ENCODE assay signal across 19 cellular contexts in the genomic region with DNA sequence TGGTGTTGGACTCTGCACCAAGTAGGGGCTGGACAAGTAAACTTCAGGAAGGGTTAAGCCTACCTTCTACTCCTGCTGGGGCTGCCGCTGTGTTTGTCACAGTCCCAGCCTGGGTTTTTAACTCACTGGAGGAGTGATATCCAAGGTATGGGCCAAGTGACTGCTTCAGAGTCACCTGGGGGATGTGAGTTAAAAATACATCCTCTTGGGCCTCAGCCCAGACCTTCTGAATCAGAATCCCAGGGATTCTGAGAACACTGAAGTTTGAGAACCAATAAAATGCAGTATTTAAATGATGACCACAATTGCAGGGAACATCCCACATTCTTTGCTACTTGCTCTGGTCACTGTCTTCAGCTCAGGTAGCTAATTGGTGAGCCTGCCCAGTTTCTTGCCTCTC.
DNase-seq lines count a peak whose midpoint lies in the region; TF ChIP-seq lines count a peak whose summit lies in the region.
"Had no signal": no experiment of that assay in that cellular context is flagged by ENCODE, and none has a peak within 500 bp of the region (broad histone marks: within the 10 kb centered on the region; RNA-seq: fewer than 3 reads in every experiment).

No MANE protein-coding gene starts in this region.

- H3K4me1 ChIP-seq in ACC112 (ENCODE audit: control insufficient read depth, insufficient read depth, low read length, unreplicated experiment) (peaks cover 54% of the 10 kb centered on the region), SK-N-SH (ENCODE audit: control insufficient read depth in 1 of 2, insufficient read depth in 2 of 2, low read depth in 1 of 2, low read length in 1 of 2) (peaks cover 3 to 49% of the 10 kb centered on the region in 2 experiments; a peak in 3 of 4 replicates)

- no peaks in the 10 kb centered on the region for H4K20me1 ChIP-seq in SK-N-SH (ENCODE audit: insufficient read depth)

- intact Hi-C loops in activated T-helper 1 cell treated with anti-CD3 and anti-CD28 coated beads, Interleukin-12 subunit alpha, Interleukin-12 subunit beta, Interleukin-2, Interleukin-4 antibody, amounts not matched to agents 30 ng/mL and 10 ng/mL and 1 ng/mL, durations not matched to agents 14 hours and 24 hours and 36 hours (cut with micrococcal nuclease): no loop called here

- POLR2A ChIA-PET in SK-N-SH (lab: Yijun Ruan, JAX): no interaction called here

- H3K4me1 Mint-ChIP-seq in activated T-helper 1 cell treated with anti-CD3 and anti-CD28 coated beads, Interleukin-12 subunit alpha, Interleukin-12 subunit beta, Interleukin-2, Interleukin-4 antibody, amounts not matched to agents 30 ng/mL and 10 ng/mL and 1 ng/mL, durations not matched to agents 14 hours and 24 hours and 36 hours (ENCODE audit: low read depth): no peaks in the 10 kb centered on the region

- H3F3A ChIP-seq in SK-N-SH (replicated peaks; ENCODE audit: insufficient read depth): peaks cover 35% of the 10 kb centered on the region

- H3K36me3 Mint-ChIP-seq in activated T-helper 1 cell treated with anti-CD3 and anti-CD28 coated beads, Interleukin-12 subunit alpha, Interleukin-12 subunit beta, Interleukin-2, Interleukin-4 antibody, amounts not matched to agents 30 ng/mL and 10 ng/mL and 1 ng/mL, durations not matched to agents 14 hours and 24 hours and 36 hours (ENCODE audit: low read depth): no peaks in the 10 kb centered on the region
- H3K36me3 Mint-ChIP-seq: neural progenitor cell had no signal

- peaks cover 4% of the 10 kb centered on the region for H3K27me3 Mint-ChIP-seq in activated T-helper 1 cell treated with anti-CD3 and anti-CD28 coated beads, Interleukin-12 subunit alpha, Interleukin-12 subunit beta, Interleukin-2, Interleukin-4 antibody, amounts not matched to agents 30 ng/mL and 10 ng/mL and 1 ng/mL, durations not matched to agents 14 hours and 24 hours and 36 hours (ENCODE audit: insufficient read depth)

- H3K27me3 ChIP-seq in ACC112 (ENCODE audit: insufficient read depth, low read length): no peaks in the 10 kb centered on the region
- no peaks in the 10 kb centered on the region for H3K27me3 ChIP-seq in SK-N-SH (ENCODE audit: insufficient read depth)
- H3K27me3 ChIP-seq: adrenal gland, neural progenitor cell, sigmoid colon had no signal

- H3K27ac Mint-ChIP-seq in activated T-helper 1 cell treated with anti-CD3 and anti-CD28 coated beads, Interleukin-12 subunit alpha, Interleukin-12 subunit beta, Interleukin-2, Interleukin-4 antibody, amounts not matched to agents 30 ng/mL and 10 ng/mL and 1 ng/mL, durations not matched to agents 14 hours and 24 hours and 36 hours: no peak overlapping the region
- H3K27ac Mint-ChIP-seq: activated T-cell treated with anti-CD3 and anti-CD28 coated beads, Interleukin-2, amount 50 U/mL, for 72 hours; stimulated activated naive CD8-positive, alpha-beta T cell treated with anti-CD3 and anti-CD28 coated beads, Interleukin-15, Interleukin-2, amounts not matched to agents 100 ng/mL and 50 ng/mL, for 24 hours; T-helper 2 cell treated with Interferon-gamma antibody and Interleukin-4, amounts not matched to agents 5 μg/mL and 100 μg/mL, for 36 hours had no signal

- no peak for TF ChIP-seq CTCF in SK-N-SH (IDR thresholded peaks at IDR 0.05)

- TF ChIP-seq RAD21 in SK-N-SH (IDR thresholded peaks at IDR 0.05; ENCODE audit: low read length): no peak

- no peak overlapping the region for H3K9ac ChIP-seq in SK-N-SH
- H3K9ac ChIP-seq: neural progenitor cell had no signal

- no CpG with 5 or more reads among the region's 1 CpG for WGBS in SK-N-SH (ENCODE audit: low lambda C conversion rate)

- DNase-seq in HCEC 1CT (peak; percentile 67), SK-N-SH (no peak), glomerular visceral epithelial cell (ENCODE audit: extremely low spot score) (peak; percentile 80), NCI-H1436 (lab: John Stamatoyannopoulos, UW) (no peak)
- no peak for DNase-seq in stimulated activated CD4-positive, alpha-beta T cell treated with anti-CD3 and anti-CD28 coated beads, Interleukin-12 subunit alpha, Interleukin-12 subunit beta, amount 100 ng/mL, for 4 hours
- DNase-seq in stimulated activated CD4-positive, alpha-beta T cell treated with anti-CD3 and anti-CD28 coated beads, Interleukin-2, amount 100 ng/mL, for 24 hours: no peak
- DNase-seq in activated T-helper 1 cell treated with anti-CD3 and anti-CD28 coated beads, Interleukin-12 subunit alpha, Interleukin-12 subunit beta, Interleukin-2, Interleukin-4 antibody, amounts not matched to agents 30 ng/mL and 10 ng/mL and 1 ng/mL, durations not matched to agents 14 hours and 24 hours and 36 hours (ENCODE audit: low spot score): no peak
- DNase-seq: activated CD4-positive, alpha-beta T cell treated with anti-CD3 and anti-CD28 coated beads, Interleukin-2, amount 50 U/mL, for 1 hour; activated T-cell treated with anti-CD3 and anti-CD28 coated beads, Interleukin-2, amount 50 U/mL, for 72 hours; adrenal gland; DMS 273 treated with DMSO at 0.1 percent for 48 hours; KG1; NCI-H1930; NCI-H82; sigmoid colon had no signal

- CTCF ChIA-PET in SK-N-SH (lab: Yijun Ruan, JAX): interaction anchor here (1.1 kb wide), 1 partner anchor 69 kb away, joined by 3 read pairs; no protein-coding TSS in a partner anchor

- no peaks in the 10 kb centered on the region for H3K9me3 ChIP-seq in SK-N-SH
- H3K9me3 ChIP-seq: adrenal gland, sigmoid colon had no signal

- H3K9me3 Mint-ChIP-seq in activated T-helper 1 cell treated with anti-CD3 and anti-CD28 coated beads, Interleukin-12 subunit alpha, Interleukin-12 subunit beta, Interleukin-2, Interleukin-4 antibody, amounts not matched to agents 30 ng/mL and 10 ng/mL and 1 ng/mL, durations not matched to agents 14 hours and 24 hours and 36 hours: no peaks in the 10 kb centered on the region
- H3K9me3 Mint-ChIP-seq: activated T-cell treated with anti-CD3 and anti-CD28 coated beads, Interleukin-2, amount 50 U/mL, for 72 hours; stimulated activated naive CD8-positive, alpha-beta T cell treated with anti-CD3 and anti-CD28 coated beads, Interleukin-15, Interleukin-2, amounts not matched to agents 100 ng/mL and 50 ng/mL, for 24 hours; T-helper 2 cell treated with Interferon-gamma antibody and Interleukin-4, amounts not matched to agents 5 μg/mL and 100 μg/mL, for 36 hours had no signal

- peak overlapping the region; percentile 99 for H3K27ac ChIP-seq in ACC112 (ENCODE audit: low read depth, low read length)
- H3K27ac ChIP-seq in SK-N-SH (ENCODE audit: low read depth in 2 of 2, low read length in 1 of 2): peak overlapping the region in 1 of 2 experiments; percentile 92; a peak in 3 of 4 replicates
- H3K27ac ChIP-seq: adrenal gland, neural progenitor cell, sigmoid colon had no signal

- H3K4me3 ChIP-seq in ACC112 (ENCODE audit: low read depth, low read length) (no peak overlapping the region; the same call in 1 of the 2 replicates), SK-N-SH (ENCODE audit: low read depth in 2 of 2, low read length in 1 of 2) (no peak overlapping the region)
- H3K4me3 ChIP-seq: adrenal gland, neural progenitor cell, sigmoid colon had no signal

- TF ChIP-seq EP300 in SK-N-SH (IDR thresholded peaks at IDR 0.05; ENCODE audit: borderline replicate concordance in 1 of 2, low read depth in 1 of 2, low read length in 1 of 2): no peak

- H3K9me2 ChIP-seq in SK-N-SH: no peaks in the 10 kb centered on the region

- H3K4me2 ChIP-seq in SK-N-SH: peak overlapping the region; percentile 44; the same call in 1 of the 2 replicates
- H3K4me2 ChIP-seq: neural progenitor cell had no signal

- no peak overlapping the region for H3K4me3 Mint-ChIP-seq in activated T-helper 1 cell treated with anti-CD3 and anti-CD28 coated beads, Interleukin-12 subunit alpha, Interleukin-12 subunit beta, Interleukin-2, Interleukin-4 antibody, amounts not matched to agents 30 ng/mL and 10 ng/mL and 1 ng/mL, durations not matched to agents 14 hours and 24 hours and 36 hours
- H3K4me3 Mint-ChIP-seq: activated T-cell treated with anti-CD3 and anti-CD28 coated beads, Interleukin-2, amount 50 U/mL, for 72 hours; neural progenitor cell; stimulated activated naive CD8-positive, alpha-beta T cell treated with anti-CD3 and anti-CD28 coated beads, Interleukin-15, Interleukin-2, amounts not matched to agents 100 ng/mL and 50 ng/mL, for 24 hours; T-helper 2 cell treated with Interferon-gamma antibody and Interleukin-4, amounts not matched to agents 5 μg/mL and 100 μg/mL, for 36 hours had no signal

- H2AFZ ChIP-seq in ACC112 (ENCODE audit: low read length, unreplicated experiment) (no peak overlapping the region), SK-N-SH (ENCODE audit: low read depth) (no peak overlapping the region)
- H2AFZ ChIP-seq: neural progenitor cell had no signal

- H3K36me3 ChIP-seq in ACC112 (ENCODE audit: insufficient read depth, low read length) (no peaks in the 10 kb centered on the region), SK-N-SH (replicated peaks in 1 of 2; ENCODE audit: control insufficient read depth in 1 of 2, insufficient read depth in 2 of 2, low read length in 1 of 2) (no peaks in the 10 kb centered on the region)
- H3K36me3 ChIP-seq: adrenal gland, neural progenitor cell, sigmoid colon had no signal

- H3K79me2 ChIP-seq in ACC112 (ENCODE audit: control insufficient read depth, insufficient read depth, low read length, unreplicated experiment) (no peaks in the 10 kb centered on the region), SK-N-SH (ENCODE audit: insufficient read depth) (no peaks in the 10 kb centered on the region; the same call in 1 of the 2 replicates)

TF ChIP-seq in SK-N-SH, 30 proteins besides CTCF, POLR2A, EP300 and RAD21 (continues in another document):
- TF ChIP-seq MEF2A (IDR thresholded peaks at IDR 0.05; ENCODE audit: borderline replicate concordance, low read depth) (0 out of 2 replicates have a peak, but pooled peaks have one; percentile 51), YY1 (IDR thresholded peaks at IDR 0.05; ENCODE audit: low read depth) (no peak), RXRA (IDR thresholded peaks at IDR 0.05; ENCODE audit: borderline replicate concordance, low read depth) (no peak)
- TF ChIP-seq, protein P1, sequence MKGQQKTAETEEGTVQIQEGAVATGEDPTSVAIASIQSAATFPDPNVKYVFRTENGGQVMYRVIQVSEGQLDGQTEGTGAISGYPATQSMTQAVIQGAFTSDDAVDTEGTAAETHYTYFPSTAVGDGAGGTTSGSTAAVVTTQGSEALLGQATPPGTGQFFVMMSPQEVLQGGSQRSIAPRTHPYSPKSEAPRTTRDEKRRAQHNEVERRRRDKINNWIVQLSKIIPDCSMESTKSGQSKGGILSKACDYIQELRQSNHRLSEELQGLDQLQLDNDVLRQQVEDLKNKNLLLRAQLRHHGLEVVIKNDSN (IDR thresholded peaks at IDR 0.05; ENCODE audit: borderline replicate concordance, low read depth): no peak
- TF ChIP-seq, protein P2, sequence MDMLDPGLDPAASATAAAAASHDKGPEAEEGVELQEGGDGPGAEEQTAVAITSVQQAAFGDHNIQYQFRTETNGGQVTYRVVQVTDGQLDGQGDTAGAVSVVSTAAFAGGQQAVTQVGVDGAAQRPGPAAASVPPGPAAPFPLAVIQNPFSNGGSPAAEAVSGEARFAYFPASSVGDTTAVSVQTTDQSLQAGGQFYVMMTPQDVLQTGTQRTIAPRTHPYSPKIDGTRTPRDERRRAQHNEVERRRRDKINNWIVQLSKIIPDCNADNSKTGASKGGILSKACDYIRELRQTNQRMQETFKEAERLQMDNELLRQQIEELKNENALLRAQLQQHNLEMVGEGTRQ (IDR thresholded peaks at IDR 0.05; ENCODE audit: borderline replicate concordance, low read depth, low read length): no peak

Comparison
In these comparisons a context has a peak if more than half of its experiments do, and no peak if none do; other contexts are left out.
1. DNase-seq: peak in HCEC 1CT (single experiment) and glomerular visceral epithelial cell (single experiment); none in SK-N-SH (single experiment), NCI-H1436 (single experiment), stimulated activated CD4-positive, alpha-beta T cell treated with anti-CD3 and anti-CD28 coated beads, Interleukin-12 subunit alpha, Interleukin-12 subunit beta, amount 100 ng/mL, for 4 hours (single experiment), stimulated activated CD4-positive, alpha-beta T cell treated with anti-CD3 and anti-CD28 coated beads, Interleukin-2, amount 100 ng/mL, for 24 hours (0 of 2) and activated T-helper 1 cell treated with anti-CD3 and anti-CD28 coated beads, Interleukin-12 subunit alpha, Interleukin-12 subunit beta, Interleukin-2, Interleukin-4 antibody, amounts not matched to agents 30 ng/mL and 10 ng/mL and 1 ng/mL, durations not matched to agents 14 hours and 24 hours and 36 hours (single experiment).